Comparison of ENCODE assay signal across 8 cellular contexts in genomic region chr9:15295761-15296405, GRCh38. TPM values are rescaled to one million over a fixed set of nuclear protein-coding genes. Genes with fewer than 3 reads are reported as not detected.
DNase-seq lines count a peak whose midpoint lies in the region; ATAC-seq and TF ChIP-seq lines count a peak whose summit lies in the region.

No MANE protein-coding gene starts in this region.

- no peaks in the 10 kb centered on the region for H3K27me3 Mint-ChIP-seq in activated B cell treated with CpG ODN at 0.5 μM for 24 hours

- POLR2A ChIA-PET in activated B cell treated with CpG ODN at 0.5 μM for 24 hours (lab: Charles Lee), result interaction anchor here (0.9 to 1.5 kb wide), 2 partner anchors 9 to 214 kb away, joined by 3 to 5 read pairs; no protein-coding TSS in a partner anchor

- H3K9me3 Mint-ChIP-seq in activated B cell treated with CpG ODN at 0.5 μM for 24 hours, result peaks cover 3% of the 10 kb centered on the region

- intact Hi-C loops in activated B cell treated with CpG ODN at 0.5 μM for 24 hours (cut with micrococcal nuclease), result loop anchor here (1.0 kb wide), 1 partner anchor 8 kb away; no protein-coding TSS in a partner anchor

- H3K4me1 Mint-ChIP-seq in activated B cell treated with CpG ODN at 0.5 μM for 24 hours, result peaks cover 53% of the 10 kb centered on the region

- CTCF ChIA-PET in activated B cell treated with CpG ODN at 0.5 μM for 24 hours (lab: Charles Lee), result no interaction called here

- TF ChIP-seq CTCF in activated B cell treated with CpG ODN at 0.5 μM for 24 hours (IDR thresholded peaks at IDR 0.05), result no peak
- no peak for TF ChIP-seq CTCF in fibroblast of villous mesenchyme (IDR thresholded peaks at IDR 0.05; ENCODE audit: insufficient read depth, low read depth, low read length)

- peak overlapping the region; percentile 77 for H3K4me3 Mint-ChIP-seq in activated B cell treated with CpG ODN at 0.5 μM for 24 hours

- H3K4me3 ChIP-seq in fibroblast of villous mesenchyme (ENCODE audit: low read depth, low read length), result peak overlapping the region; percentile 57

- peak overlapping the region; percentile 89 for H3K27ac Mint-ChIP-seq in activated B cell treated with CpG ODN at 0.5 μM for 24 hours

- DNase-seq in DMS79 treated with DMSO at 0.1 percent for 48 hours (lab: John Stamatoyannopoulos, UW) (peak; percentile 75), DMS79 (lab: John Stamatoyannopoulos, UW) (no peak), activated B cell treated with CpG ODN at 0.5 μM for 24 hours (no peak), fibroblast of villous mesenchyme (ENCODE audit: low read depth) (peak; percentile 69), retina (peak; percentile 25), HuH-7 (ENCODE audit: low spot score) (no peak)

- peak; percentile 35 for ATAC-seq in HG03175 (IDR thresholded peaks at IDR 0.05; ENCODE audit: unreplicated experiment)
- ATAC-seq in activated B cell treated with CpG ODN at 0.5 μM for 24 hours (ENCODE audit: low read depth), result peak; percentile 32
- no peak for ATAC-seq in GM18519 (IDR thresholded peaks at IDR 0.05; ENCODE audit: low FRiP score, unreplicated experiment)

- peaks cover 4% of the 10 kb centered on the region for H3K36me3 Mint-ChIP-seq in activated B cell treated with CpG ODN at 0.5 μM for 24 hours (ENCODE audit: low read depth)

RNA-seq across cellular contexts. Expression of gene TTC39B, which starts 11.1 kb away (rescaled TPM):
- 3.2 and 6.6 TPM in 2 replicates for total RNA-seq in activated B cell treated with CpG ODN at 0.5 μM for 24 hours
- 13.5 and 16.0 TPM in 2 replicates for total RNA-seq in fibroblast of villous mesenchyme

Comparison
In these comparisons a context has a peak if more than half of its experiments do, and no peak if none do; other contexts are left out.
1. DNase-seq: peak in DMS79 treated with DMSO at 0.1 percent for 48 hours (single experiment), fibroblast of villous mesenchyme (single experiment) and retina (single experiment); none in DMS79 (single experiment), activated B cell treated with CpG ODN at 0.5 μM for 24 hours (single experiment) and HuH-7 (single experiment).